12 cellular contexts compared by ENCODE assay signal in genomic region chr18:3458378-3458777, GRCh38. TPM values are rescaled to one million over a fixed set of nuclear protein-coding genes. Genes with fewer than 3 reads are reported as not detected.
DNase-seq lines count a peak whose midpoint lies in the region; ATAC-seq, FAIRE-seq and TF ChIP-seq lines count a peak whose summit lies in the region.
"Had no signal": no experiment of that assay in that cellular context is flagged by ENCODE, and none has a peak within 500 bp of the region (broad histone marks: within the 10 kb centered on the region; RNA-seq: fewer than 3 reads in every experiment).

No MANE protein-coding gene starts in this region.

- BruUV-seq in GM12878 (replicated peaks; lab: Mats Ljungman, UMichigan): no TSS peak

- no peak overlapping the region for H3K27ac ChIP-seq in GM12878 (ENCODE audit: control insufficient read depth, insufficient read depth)
- H3K27ac ChIP-seq in mesendoderm (ENCODE audit: low read depth, low read length): no peak overlapping the region
- H3K27ac ChIP-seq: KMS-11, psoas muscle had no signal

- no peak overlapping the region for H3K56ac ChIP-seq in mesendoderm (ENCODE audit: low read length)

- H4K8ac ChIP-seq in mesendoderm (ENCODE audit: low read depth, low read length): no peak overlapping the region

- no peak overlapping the region for H2BK5ac ChIP-seq in mesendoderm (ENCODE audit: low read length)

- H3K79me2 ChIP-seq in GM12878 (ENCODE audit: control insufficient read depth, insufficient read depth, low read length) (no peaks in the 10 kb centered on the region), mesendoderm (ENCODE audit: control insufficient read depth, insufficient read depth, low read length) (peaks cover 37% of the 10 kb centered on the region)

- no peak for DNase-seq in stimulated activated naive CD8-positive, alpha-beta T cell treated with anti-CD3 and anti-CD28 coated beads, Interleukin-15, Interleukin-2, amounts not matched to agents 100 U/mL and 50 U/mL, for 24 hours
- DNase-seq in GM12878 (ENCODE audit: low read depth, low spot score) (no peak), mesendoderm (peak; percentile 51), NCI-H446 treated with DMSO at 0.1 percent for 48 hours (lab: John Stamatoyannopoulos, UW) (no peak), GM03348 (ENCODE audit: low spot score) (no peak)
- DNase-seq in activated CD4-positive, CD25-positive, alpha-beta regulatory T cell treated with anti-CD3 and anti-CD28 coated beads, Interleukin-2, amount 50 U/mL, for 72 hours: no peak
- DNase-seq: psoas muscle had no signal

- CTCF ChIA-PET in GM12878 (lab: Yijun Ruan, JAX): interaction anchor here (0.6 to 3.9 kb wide), 20 partner anchors 8 to 207 kb away, joined by 3 to 21 read pairs (median 4); no protein-coding TSS in a partner anchor

- in situ Hi-C loops in GM12878 (cut with MboI): loop anchor here (10.0 kb wide), 1 partner anchor 484 kb away; no protein-coding TSS in a partner anchor

- 1% methylated on average over 3 of the region's 3 CpGs for WGBS in GM12878 (ENCODE audit: insufficient coverage, insufficient replicate concordance, low lambda C conversion rate, missing lambda C conversion rate)
- WGBS in mesendoderm (ENCODE audit: extremely low coverage, insufficient coverage, low lambda C conversion rate): no CpG with 5 or more reads among the region's 3 CpGs

- no peak overlapping the region for H2AFZ ChIP-seq in GM12878 (ENCODE audit: control insufficient read depth, low read depth, low read length)

- no peak overlapping the region for H3K4me2 ChIP-seq in GM12878 (ENCODE audit: control insufficient read depth, insufficient read depth)
- no peak overlapping the region for H3K4me2 ChIP-seq in mesendoderm (ENCODE audit: low read length)
- H3K4me2 ChIP-seq: KMS-11 had no signal

- peaks cover 5% of the 10 kb centered on the region; the same call in 2 of the 3 replicates for H3K9me3 ChIP-seq in GM12878 (replicated peaks; ENCODE audit: control insufficient read depth, insufficient read depth, low read length)
- H3K9me3 ChIP-seq: psoas muscle had no signal

- H3K9me3 Mint-ChIP-seq in stimulated activated naive CD8-positive, alpha-beta T cell treated with anti-CD3 and anti-CD28 coated beads, Interleukin-15, Interleukin-2, amounts not matched to agents 100 ng/mL and 50 ng/mL, for 24 hours: peaks cover 11% of the 10 kb centered on the region

- POLR2A ChIA-PET in GM12878 (lab: Charles Lee): interaction anchor here (1.0 kb wide), 2 partner anchors 68 to 136 kb away, joined by 3 to 4 read pairs; no protein-coding TSS in a partner anchor

- H4K20me1 ChIP-seq in GM12878 (ENCODE audit: control insufficient read depth, insufficient read depth): no peaks in the 10 kb centered on the region

- intact Hi-C loops in GM12878 (cut with micrococcal nuclease; ENCODE audit: unreplicated experiment): no loop called here

- H3K4me3 ChIP-seq in GM12878 (no peak overlapping the region), mesendoderm (ENCODE audit: low read length) (no peak overlapping the region)
- H3K4me3 ChIP-seq: psoas muscle had no signal

- H3K4me3 Mint-ChIP-seq in stimulated activated naive CD8-positive, alpha-beta T cell treated with anti-CD3 and anti-CD28 coated beads, Interleukin-15, Interleukin-2, amounts not matched to agents 100 ng/mL and 50 ng/mL, for 24 hours: peak overlapping the region; percentile 60
- H3K4me3 Mint-ChIP-seq: CD14-positive monocyte had no signal

- H3K4me1 ChIP-seq in GM12878 (ENCODE audit: control insufficient read depth, insufficient read depth, low read length) (peaks cover 14% of the 10 kb centered on the region), mesendoderm (ENCODE audit: control insufficient read depth, low read depth, low read length) (peaks cover 11% of the 10 kb centered on the region)

- no peak for TF ChIP-seq RAD21 in GM12878 (IDR thresholded peaks at IDR 0.05; ENCODE audit: insufficient read depth, low read depth, low read length)

- no peak overlapping the region for H3K23ac ChIP-seq in mesendoderm (ENCODE audit: low read length)

- H3K36me3 Mint-ChIP-seq in stimulated activated naive CD8-positive, alpha-beta T cell treated with anti-CD3 and anti-CD28 coated beads, Interleukin-15, Interleukin-2, amounts not matched to agents 100 ng/mL and 50 ng/mL, for 24 hours (ENCODE audit: low read depth): peaks cover 70% of the 10 kb centered on the region

- peaks cover 8% of the 10 kb centered on the region for H3K79me1 ChIP-seq in mesendoderm (ENCODE audit: low read length)

- FAIRE-seq in GM12878 (lab: Jason Lieb, UNC): no peak
- FAIRE-seq: GM18507 had no signal

- peak overlapping the region; percentile 85 for H3K27ac Mint-ChIP-seq in stimulated activated naive CD8-positive, alpha-beta T cell treated with anti-CD3 and anti-CD28 coated beads, Interleukin-15, Interleukin-2, amounts not matched to agents 100 ng/mL and 50 ng/mL, for 24 hours

- no peak overlapping the region for H3K9ac ChIP-seq in GM12878 (ENCODE audit: control insufficient read depth, insufficient read depth, low read length)
- no peak overlapping the region for H3K9ac ChIP-seq in mesendoderm (ENCODE audit: low read length)
- H3K9ac ChIP-seq: KMS-11 had no signal

- H2BK120ac ChIP-seq in mesendoderm (ENCODE audit: low read depth, low read length): no peak overlapping the region

- no peak for ATAC-seq in stimulated activated naive CD8-positive, alpha-beta T cell treated with anti-CD3 and anti-CD28 coated beads, Interleukin-15, Interleukin-2, amounts not matched to agents 100 U/mL and 50 U/mL, for 24 hours
- ATAC-seq in GM12878 (peak; percentile 34), HG02610 (IDR thresholded peaks at IDR 0.05; ENCODE audit: unreplicated experiment) (no peak)
- ATAC-seq: psoas muscle had no signal

- H3K4me1 Mint-ChIP-seq in stimulated activated naive CD8-positive, alpha-beta T cell treated with anti-CD3 and anti-CD28 coated beads, Interleukin-15, Interleukin-2, amounts not matched to agents 100 ng/mL and 50 ng/mL, for 24 hours (ENCODE audit: low read depth): peaks cover 72% of the 10 kb centered on the region

- SMC1A ChIA-PET in GM12878 (lab: Charles Lee; ENCODE audit: uncharacterized antibody, unreplicated experiment): interaction anchor here (0.5 to 5.4 kb wide), 30 partner anchors 8 to 490 kb away, joined by 3 to 33 read pairs (median 4); no protein-coding TSS in a partner anchor

- H4K5ac ChIP-seq in mesendoderm (ENCODE audit: low read length): no peak overlapping the region

- H3K18ac ChIP-seq in mesendoderm (ENCODE audit: low read length): no peak overlapping the region

- H3K4ac ChIP-seq in mesendoderm (ENCODE audit: low read depth, low read length): no peak overlapping the region

- no peaks in the 10 kb centered on the region for H3K27me3 Mint-ChIP-seq in stimulated activated naive CD8-positive, alpha-beta T cell treated with anti-CD3 and anti-CD28 coated beads, Interleukin-15, Interleukin-2, amounts not matched to agents 100 ng/mL and 50 ng/mL, for 24 hours

- no peak for TF ChIP-seq CTCF in GM12878 (IDR thresholded peaks at IDR 0.05 in 2 of 3, conservative IDR thresholded peaks at IDR 0.05 in 1 of 3; ENCODE audit: control insufficient read depth in 2 of 3, extremely low read depth in 1 of 3, insufficient read depth in 1 of 3, low read depth in 3 of 3, low read length in 3 of 3)

- H3K36me3 ChIP-seq in GM12878 (ENCODE audit: control insufficient read depth in 2 of 2, insufficient read depth in 2 of 2, low read length in 1 of 2): no peaks in the 10 kb centered on the region
- peaks cover 8% of the 10 kb centered on the region for H3K36me3 ChIP-seq in mesendoderm (ENCODE audit: control insufficient read depth, insufficient read depth, low read length)

- RAD21 ChIA-PET in GM12878 (lab: Charles Lee; ENCODE audit: unreplicated experiment): interaction anchor here (0.7 to 4.2 kb wide), 13 partner anchors 10 to 208 kb away, joined by 3 to 36 read pairs (median 4); no protein-coding TSS in a partner anchor

- TF ChIP-seq EP300 in GM12878 (IDR thresholded peaks at IDR 0.05; ENCODE audit: borderline replicate concordance in 1 of 2, control insufficient read depth in 1 of 2, low read depth in 2 of 2, low read length in 2 of 2): no peak

- no peak overlapping the region for H2BK15ac ChIP-seq in mesendoderm (replicated peaks; ENCODE audit: low read depth)

- no peaks in the 10 kb centered on the region; a peak in 1 of 4 replicates for H3K27me3 ChIP-seq in GM12878 (replicated peaks in 1 of 2; ENCODE audit: control insufficient read depth in 2 of 2, insufficient read depth in 2 of 2, low read length in 1 of 2)
- H3K27me3 ChIP-seq in mesendoderm (ENCODE audit: insufficient read depth, low read length, poor library complexity): no peaks in the 10 kb centered on the region

- no peak overlapping the region for H2AK5ac ChIP-seq in mesendoderm (ENCODE audit: low read length)

- TF ChIP-seq POLR2A in GM12878 (IDR thresholded peaks at IDR 0.05; ENCODE audit: low read depth, low read length): no peak

TF ChIP-seq in GM12878, 131 proteins besides CTCF, POLR2A, EP300 and RAD21 (continues in another document):
- TF ChIP-seq RAD51 (IDR thresholded peaks at IDR 0.05) (no peak), ZZZ3 (IDR thresholded peaks at IDR 0.05; ENCODE audit: control insufficient read depth, insufficient read length, low read depth) (no peak), CBX5 (IDR thresholded peaks at IDR 0.05; ENCODE audit: low read depth) (no peak)

RNA-seq across cellular contexts. Expression of gene TGIF1, which starts 8.4 kb away (rescaled TPM):
- total RNA-seq in GM12878 (2013; cell fraction: nucleolus; rRNA removed): 35.4 and 35.6 TPM in 2 replicates
- total RNA-seq in GM12878 (2014; rRNA removed) (8.3 and 9.0 TPM in 2 replicates), GM12878 (2014; rRNA removed; fragmentation: Illumina TruSeq; extraction: Trizol) (5.3 and 6.7 TPM in 2 replicates), GM12878 (2021) (6.2 and 6.4 TPM in 2 replicates)
- polyA plus RNA-seq in GM12878 (2011; ENCODE audit: low read depth): 2.1 TPM
- polyA plus RNA-seq in GM12878 (2011; rRNA removed) (1.5 and 1.8 TPM in 2 replicates), GM12878 (2014; fragmentation: Illumina TruSeq; extraction: Trizol) (8.5 and 9.3 TPM in 2 replicates), GM12878 (2014; fragmentation: Nextera tagmentation; extraction: Ambion mirVana) (1 to 10 TPM; 2.1 TPM), GM12878 (2014; rRNA removed) (6.6 and 7.8 TPM in 2 replicates), GM12878 (2016; fragmentation: Nextera tagmentation; extraction: Ambion mirVana) (1 to 10 TPM; 6.2 to 7.2 TPM)
- polyA plus RNA-seq in GM12878 (2011; cell fraction: cytosol; rRNA removed): 1.6 and 2.5 TPM in 2 replicates
- polyA plus RNA-seq in GM12878 (2011; cell fraction: nucleus; rRNA removed): 2.9 and 6.2 TPM in 2 replicates
- polyA plus RNA-seq in GM12878 (2012): 3.6 and 6.1 TPM in 2 replicates
- polyA minus RNA-seq in GM12878 (2011; rRNA and poly(A)+ RNA removed): 0.51 and 2.2 TPM in 2 replicates
- polyA minus RNA-seq in GM12878 (2011; cell fraction: cytosol; rRNA and poly(A)+ RNA removed): 1.2 and 1.7 TPM in 2 replicates
- 0.85 and 2.9 TPM in 2 replicates for polyA minus RNA-seq in GM12878 (2011; cell fraction: nucleus; rRNA and poly(A)+ RNA removed)
- polyA plus RNA-seq in mesendoderm (2013, experiment 1 of 2): 147 TPM
- polyA plus RNA-seq in mesendoderm (2013, experiment 2 of 2): 153 TPM
